Comparison of ENCODE assay signal across 8 cellular contexts in the genomic region with DNA sequence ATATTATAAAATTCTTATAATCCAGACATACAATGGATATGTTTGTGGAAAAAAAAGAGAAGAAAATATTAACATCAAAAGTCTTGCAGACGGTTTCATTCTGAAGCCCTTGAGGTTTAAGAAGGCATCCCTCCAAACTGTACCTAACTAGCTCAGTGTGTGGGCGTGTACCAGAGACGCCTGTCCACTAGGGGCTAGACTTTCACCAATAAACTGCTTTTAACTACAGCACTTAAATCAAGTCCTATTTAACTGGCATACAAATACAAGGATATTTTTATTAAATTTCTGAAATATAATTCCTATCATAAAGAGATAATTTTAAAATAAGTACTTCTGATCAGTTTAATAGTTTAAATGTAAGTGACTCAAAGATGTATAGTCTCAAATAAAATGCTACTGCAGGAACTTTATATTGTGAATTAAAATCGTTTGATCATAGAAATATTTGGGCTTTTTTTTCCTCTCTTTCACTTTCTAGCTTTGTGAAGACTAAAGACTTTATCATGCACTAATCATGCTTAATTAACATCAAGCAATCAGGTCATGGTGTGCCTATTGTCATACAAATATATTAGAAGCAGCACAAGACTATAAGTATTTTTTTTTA.
A peak's percentile ranks its signal among the peaks of the same experiment; 100 is the strongest.
DNase-seq lines count a peak whose midpoint lies in the region; ATAC-seq and TF ChIP-seq lines count a peak whose summit lies in the region.

No MANE protein-coding gene starts in this region.

- in situ Hi-C loops in GM13977 (cut with MboI; ENCODE audit: low pct_unique_long_range_greater_than_20kb, low sequenced_read_pairs, unreplicated experiment): no loop called here

- no peak overlapping the region for H3K4me3 ChIP-seq in left lung

- H3K4me1 Mint-ChIP-seq in natural killer cell treated with Interleukin-12 subunit alpha and Interleukin-12 subunit beta and Interleukin-15 and Interleukin-18, amount 100 ng/mL, for 72 hours (ENCODE audit: low read depth in 2 of 2): no peaks in the 10 kb centered on the region
- no peaks in the 10 kb centered on the region for H3K4me1 Mint-ChIP-seq in activated T-cell treated with anti-CD3 and anti-CD28 coated beads, Interleukin-2, amount 50 U/mL, for 24 hours (ENCODE audit: low read depth)

- no peak overlapping the region for H3K4me3 Mint-ChIP-seq in natural killer cell treated with Interleukin-12 subunit alpha and Interleukin-12 subunit beta and Interleukin-15 and Interleukin-18, amount 100 ng/mL, for 72 hours
- no peak overlapping the region for H3K4me3 Mint-ChIP-seq in activated T-cell treated with anti-CD3 and anti-CD28 coated beads, Interleukin-2, amount 50 U/mL, for 24 hours

- no peak overlapping the region for H3K27ac ChIP-seq in VCaP
- H3K27ac ChIP-seq in left lung: no peak overlapping the region

- TF ChIP-seq CTCF in GM13977 (IDR thresholded peaks at IDR 0.05; ENCODE audit: extremely low read depth, insufficient read depth, missing control alignments) (no peak), VCaP (conservative IDR thresholded peaks at IDR 0.05) (peak; percentile 47), left lung (IDR thresholded peaks at IDR 0.05) (peak; percentile 24 to 29)

- H3K9me3 ChIP-seq in left lung: no peaks in the 10 kb centered on the region

- intact Hi-C loops in left lung (cut with DNase I): loop anchor here in 1 of 2 donors (10.0 kb wide), 1 partner anchor 485 kb away; no protein-coding TSS in a partner anchor

- H3K27ac Mint-ChIP-seq in natural killer cell treated with Interleukin-12 subunit alpha and Interleukin-12 subunit beta and Interleukin-15 and Interleukin-18, amount 100 ng/mL, for 72 hours: no peak overlapping the region
- no peak overlapping the region for H3K27ac Mint-ChIP-seq in activated T-cell treated with anti-CD3 and anti-CD28 coated beads, Interleukin-2, amount 50 U/mL, for 24 hours

- no peaks in the 10 kb centered on the region for H3K27me3 Mint-ChIP-seq in natural killer cell treated with Interleukin-12 subunit alpha and Interleukin-12 subunit beta and Interleukin-15 and Interleukin-18, amount 100 ng/mL, for 72 hours
- H3K27me3 Mint-ChIP-seq in activated T-cell treated with anti-CD3 and anti-CD28 coated beads, Interleukin-2, amount 50 U/mL, for 24 hours: no peaks in the 10 kb centered on the region

- H3K4me1 ChIP-seq in left lung: no peaks in the 10 kb centered on the region

- no peaks in the 10 kb centered on the region for H3K27me3 ChIP-seq in left lung

- DNase-seq in GM13977 (ENCODE audit: low spot score) (peak; percentile 6), LHCN-M2 (ENCODE audit: low read depth) (peak; percentile 55), left lung (no peak), OCI-M2 (lab: John Stamatoyannopoulos, UW; ENCODE audit: unreplicated experiment) (no peak)
- DNase-seq in natural killer cell treated with Interleukin-12 subunit alpha and Interleukin-12 subunit beta and Interleukin-15 and Interleukin-18, amount 100 ng/mL, for 72 hours (ENCODE audit: low spot score): no peak
- DNase-seq in activated T-cell treated with anti-CD3 and anti-CD28 coated beads, Interleukin-2, amount 50 U/mL, for 24 hours: no peak

- no peaks in the 10 kb centered on the region for H3K36me3 ChIP-seq in left lung

- ATAC-seq in left lung (peak; percentile 61), GM18517 (IDR thresholded peaks at IDR 0.05; ENCODE audit: unreplicated experiment) (no peak)
- ATAC-seq in natural killer cell treated with Interleukin-12 subunit alpha and Interleukin-12 subunit beta and Interleukin-15 and Interleukin-18, amount 100 ng/mL, for 72 hours: no peak

- H3K36me3 Mint-ChIP-seq in natural killer cell treated with Interleukin-12 subunit alpha and Interleukin-12 subunit beta and Interleukin-15 and Interleukin-18, amount 100 ng/mL, for 72 hours: no peaks in the 10 kb centered on the region
- no peaks in the 10 kb centered on the region for H3K36me3 Mint-ChIP-seq in activated T-cell treated with anti-CD3 and anti-CD28 coated beads, Interleukin-2, amount 50 U/mL, for 24 hours (ENCODE audit: low read depth)

- H3K9me3 Mint-ChIP-seq in natural killer cell treated with Interleukin-12 subunit alpha and Interleukin-12 subunit beta and Interleukin-15 and Interleukin-18, amount 100 ng/mL, for 72 hours: peaks cover 7% of the 10 kb centered on the region
- no peaks in the 10 kb centered on the region for H3K9me3 Mint-ChIP-seq in activated T-cell treated with anti-CD3 and anti-CD28 coated beads, Interleukin-2, amount 50 U/mL, for 24 hours

Comparison
In these comparisons a context has a peak if more than half of its experiments do, and no peak if none do; other contexts are left out.
1. DNase-seq: peak in GM13977 (single experiment) and LHCN-M2 (single experiment); none in left lung (0 of 2), natural killer cell treated with Interleukin-12 subunit alpha and Interleukin-12 subunit beta and Interleukin-15 and Interleukin-18, amount 100 ng/mL, for 72 hours (single experiment), OCI-M2 (single experiment) and activated T-cell treated with anti-CD3 and anti-CD28 coated beads, Interleukin-2, amount 50 U/mL, for 24 hours (single experiment).